ENCODE assay signal across 8 cellular contexts in the genomic region with DNA sequence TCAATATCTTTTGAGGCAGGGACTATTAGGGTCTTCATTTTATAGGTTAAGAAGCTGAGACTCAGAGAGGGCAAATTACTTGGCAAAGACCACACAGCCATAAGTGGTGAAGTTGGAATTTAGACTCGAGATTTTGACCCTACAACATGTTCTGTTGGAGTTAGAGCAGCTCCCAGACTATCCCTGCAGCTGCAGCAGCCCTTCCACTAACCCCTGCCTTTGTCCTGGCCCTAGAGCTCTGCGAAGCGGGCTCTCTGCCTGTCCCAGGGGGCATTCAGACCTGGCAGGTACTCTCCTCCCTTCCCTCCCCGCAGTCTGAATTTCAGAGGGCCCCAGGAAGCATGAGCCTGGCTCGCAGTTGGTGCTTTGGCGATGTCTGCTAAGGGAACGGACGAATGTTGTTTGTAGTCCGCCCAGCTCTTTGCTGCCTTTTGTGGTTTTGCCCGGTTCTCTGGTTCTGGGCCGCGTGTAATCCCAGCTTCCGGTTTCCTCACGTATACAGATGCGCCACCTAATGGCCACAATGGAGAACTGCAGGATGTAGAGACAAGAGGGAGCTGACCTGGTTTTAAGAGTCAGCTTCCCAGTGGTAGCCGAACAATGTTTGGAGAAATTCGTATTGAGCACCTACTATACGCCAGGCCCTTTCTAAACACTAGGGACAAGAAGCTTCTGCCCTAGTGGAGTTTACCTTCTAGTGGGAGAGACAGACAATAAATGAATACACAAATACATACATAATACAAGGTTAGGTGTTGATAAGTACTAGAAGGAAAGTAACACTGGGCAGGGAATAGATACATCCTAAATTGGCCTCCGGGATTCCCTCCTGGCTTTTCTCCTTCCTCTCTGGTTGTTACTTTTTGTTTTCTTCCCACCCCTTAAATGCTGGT.
DNase-seq lines count a peak whose midpoint lies in the region; ATAC-seq and TF ChIP-seq lines count a peak whose summit lies in the region.

No MANE protein-coding gene starts in this region.

- H3K9me3 ChIP-seq in liver (ENCODE audit: control insufficient read depth in 4 of 4, low read length in 3 of 4), result no peaks in the 10 kb centered on the region

- H3K4me3 ChIP-seq in liver (ENCODE audit: low read depth in 1 of 3, low read length in 3 of 3), result no peak overlapping the region

- peak overlapping the region; percentile 4 to 52 for H3K27ac ChIP-seq in liver (ENCODE audit: low read depth in 1 of 2, low read length in 2 of 2)

- H3K36me3 ChIP-seq in liver (ENCODE audit: control insufficient read depth in 4 of 4, insufficient read depth in 3 of 4, low read depth in 1 of 4, low read length in 3 of 4), result no peaks in the 10 kb centered on the region

- peaks cover 0 to 3% (median 2%) of the 10 kb centered on the region in 4 donors for H3K4me1 ChIP-seq in liver (ENCODE audit: control insufficient read depth in 4 of 4, insufficient read depth in 4 of 4, low read length in 3 of 4)

- WGBS in liver, result 15% methylated on average over 19 of the region's 19 CpGs

- peak; percentile 93 to 97 for TF ChIP-seq RAD21 in liver (IDR thresholded peaks at IDR 0.05)

- ATAC-seq in GM19035 (IDR thresholded peaks at IDR 0.05; ENCODE audit: unreplicated experiment) (peak; percentile 76), HG03439 (IDR thresholded peaks at IDR 0.05; ENCODE audit: unreplicated experiment) (peak; percentile 70)

- TF ChIP-seq CTCF in liver (IDR thresholded peaks at IDR 0.05; ENCODE audit: low read depth, low read length, missing input control), result peak; percentile 98

- H3K27me3 ChIP-seq in liver (ENCODE audit: control insufficient read depth in 4 of 4, insufficient read depth in 4 of 4, low read length in 3 of 4), result no peaks in the 10 kb centered on the region

- DNase-seq in AG20443 (ENCODE audit: low spot score) (peak; percentile 94), NCI-H524 (lab: John Stamatoyannopoulos, UW) (peak; percentile 80 to 81), dedifferentiated amniotic fluid mesenchymal stem cell (ENCODE audit: extremely low spot score) (peak; percentile 94)
- peak; percentile 77 for DNase-seq in activated CD4-positive, alpha-beta T cell treated with anti-CD3 and anti-CD28 coated beads for 48 hours
- peak; percentile 75 for DNase-seq in stimulated activated CD4-positive, alpha-beta T cell treated with anti-CD3 and anti-CD28 coated beads, Interleukin-4, amount 100 ng/mL, for 24 hours

- H3K9ac ChIP-seq in liver (ENCODE audit: low read depth in 1 of 2, low read length in 2 of 2), result no peak overlapping the region

TF ChIP-seq in liver, 16 proteins besides CTCF, POLR2A, EP300 and RAD21:
- TF ChIP-seq, protein P1, sequence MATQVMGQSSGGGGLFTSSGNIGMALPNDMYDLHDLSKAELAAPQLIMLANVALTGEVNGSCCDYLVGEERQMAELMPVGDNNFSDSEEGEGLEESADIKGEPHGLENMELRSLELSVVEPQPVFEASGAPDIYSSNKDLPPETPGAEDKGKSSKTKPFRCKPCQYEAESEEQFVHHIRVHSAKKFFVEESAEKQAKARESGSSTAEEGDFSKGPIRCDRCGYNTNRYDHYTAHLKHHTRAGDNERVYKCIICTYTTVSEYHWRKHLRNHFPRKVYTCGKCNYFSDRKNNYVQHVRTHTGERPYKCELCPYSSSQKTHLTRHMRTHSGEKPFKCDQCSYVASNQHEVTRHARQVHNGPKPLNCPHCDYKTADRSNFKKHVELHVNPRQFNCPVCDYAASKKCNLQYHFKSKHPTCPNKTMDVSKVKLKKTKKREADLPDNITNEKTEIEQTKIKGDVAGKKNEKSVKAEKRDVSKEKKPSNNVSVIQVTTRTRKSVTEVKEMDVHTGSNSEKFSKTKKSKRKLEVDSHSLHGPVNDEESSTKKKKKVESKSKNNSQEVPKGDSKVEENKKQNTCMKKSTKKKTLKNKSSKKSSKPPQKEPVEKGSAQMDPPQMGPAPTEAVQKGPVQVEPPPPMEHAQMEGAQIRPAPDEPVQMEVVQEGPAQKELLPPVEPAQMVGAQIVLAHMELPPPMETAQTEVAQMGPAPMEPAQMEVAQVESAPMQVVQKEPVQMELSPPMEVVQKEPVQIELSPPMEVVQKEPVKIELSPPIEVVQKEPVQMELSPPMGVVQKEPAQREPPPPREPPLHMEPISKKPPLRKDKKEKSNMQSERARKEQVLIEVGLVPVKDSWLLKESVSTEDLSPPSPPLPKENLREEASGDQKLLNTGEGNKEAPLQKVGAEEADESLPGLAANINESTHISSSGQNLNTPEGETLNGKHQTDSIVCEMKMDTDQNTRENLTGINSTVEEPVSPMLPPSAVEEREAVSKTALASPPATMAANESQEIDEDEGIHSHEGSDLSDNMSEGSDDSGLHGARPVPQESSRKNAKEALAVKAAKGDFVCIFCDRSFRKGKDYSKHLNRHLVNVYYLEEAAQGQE (IDR thresholded peaks at IDR 0.05), result no peak
- TF ChIP-seq FOXA2 (IDR thresholded peaks at IDR 0.05), result peak; percentile 7
- no peak for TF ChIP-seq EGR1 (IDR thresholded peaks at IDR 0.05; ENCODE audit: low read depth in 2 of 2)
- no peak for TF ChIP-seq JUND (IDR thresholded peaks at IDR 0.05)
- peak; percentile 38 for TF ChIP-seq SP1 (IDR thresholded peaks at IDR 0.05)
- TF ChIP-seq NR2F2 (IDR thresholded peaks at IDR 0.05), result no peak
- TF ChIP-seq, protein P2, sequence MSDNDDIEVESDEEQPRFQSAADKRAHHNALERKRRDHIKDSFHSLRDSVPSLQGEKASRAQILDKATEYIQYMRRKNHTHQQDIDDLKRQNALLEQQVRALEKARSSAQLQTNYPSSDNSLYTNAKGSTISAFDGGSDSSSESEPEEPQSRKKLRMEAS (IDR thresholded peaks at IDR 0.05), result peak; percentile 74
- no peak for TF ChIP-seq HNF4G (IDR thresholded peaks at IDR 0.05)
- peak in 1 of 2 donors; percentile 31 for TF ChIP-seq RXRA (IDR thresholded peaks at IDR 0.05)
- TF ChIP-seq, protein P3, sequence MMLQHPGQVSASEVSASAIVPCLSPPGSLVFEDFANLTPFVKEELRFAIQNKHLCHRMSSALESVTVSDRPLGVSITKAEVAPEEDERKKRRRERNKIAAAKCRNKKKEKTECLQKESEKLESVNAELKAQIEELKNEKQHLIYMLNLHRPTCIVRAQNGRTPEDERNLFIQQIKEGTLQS (IDR thresholded peaks at IDR 0.05), result no peak
- TF ChIP-seq GABPA (IDR thresholded peaks at IDR 0.05 in 1 of 2, conservative IDR thresholded peaks at IDR 0.05 in 1 of 2), result peak; percentile 50 to 76
- TF ChIP-seq FOXA1 (IDR thresholded peaks at IDR 0.05), result no peak
- no peak for TF ChIP-seq YY1 (IDR thresholded peaks at IDR 0.05)
